ENCODE assay signal across 12 cellular contexts in the genomic region with DNA sequence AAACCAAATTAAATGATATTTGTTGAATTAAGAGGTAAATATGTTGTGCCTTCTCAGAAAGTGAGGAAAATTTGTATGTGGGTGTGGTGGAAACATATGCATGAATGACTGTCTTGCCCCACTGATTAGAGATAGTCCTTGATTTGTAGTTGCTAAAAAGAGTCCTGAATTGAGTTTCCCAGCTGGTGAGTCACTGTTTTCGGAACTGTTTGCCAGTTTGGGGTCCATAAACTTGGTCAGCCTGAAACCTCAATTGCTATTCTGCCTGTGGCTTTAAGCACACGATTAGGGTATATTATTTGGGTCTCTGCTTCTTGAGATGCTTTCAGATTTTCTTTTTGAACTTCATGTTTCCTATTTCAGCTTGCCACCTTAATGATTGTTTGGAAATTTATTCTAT. TPM values are rescaled to one million over a fixed set of nuclear protein-coding genes. Genes with fewer than 3 reads are reported as not detected.
DNase-seq lines count a peak whose midpoint lies in the region; ATAC-seq and TF ChIP-seq lines count a peak whose summit lies in the region.
"Had no signal": no experiment of that assay in that cellular context is flagged by ENCODE, and none has a peak within 500 bp of the region (broad histone marks: within the 10 kb centered on the region; RNA-seq: fewer than 3 reads in every experiment).

No MANE protein-coding gene starts in this region.

- H3K4me3 ChIP-seq in GM12865 (ENCODE audit: low read depth, low read length), result no peak overlapping the region
- H3K4me3 ChIP-seq: esophagus squamous epithelium had no signal

- peak; percentile 54 for DNase-seq in GM12865 (ENCODE audit: low read depth)
- peak; percentile 34 for DNase-seq in NAMALWA (ENCODE audit: low spot score)
- DNase-seq in myocyte (ENCODE audit: low read depth), result peak; percentile 64
- no peak for DNase-seq in naive thymus-derived CD8-positive, alpha-beta T cell
- DNase-seq in activated effector memory CD4-positive, alpha-beta T cell treated with Interleukin-2 at 50 U/mL for 16 hours, result no peak
- DNase-seq: esophagus squamous epithelium; naive thymus-derived CD4-positive, alpha-beta T cell; NCI-H1694; stimulated activated CD4-positive, alpha-beta T cell treated with anti-CD3 and anti-CD28 coated beads, Interleukin-15, amount 100 ng/mL, for 24 hours had no signal

- H3K4me3 Mint-ChIP-seq in naive thymus-derived CD8-positive, alpha-beta T cell, result no peak overlapping the region
- H3K4me3 Mint-ChIP-seq: naive thymus-derived CD4-positive, alpha-beta T cell had no signal

- ATAC-seq in GM21423 (IDR thresholded peaks at IDR 0.05; ENCODE audit: unreplicated experiment) (peak; percentile 36), HG03439 (IDR thresholded peaks at IDR 0.05; ENCODE audit: unreplicated experiment) (no peak), GM18907 (IDR thresholded peaks at IDR 0.05; ENCODE audit: unreplicated experiment) (no peak)
- ATAC-seq in naive thymus-derived CD8-positive, alpha-beta T cell, result no peak
- ATAC-seq: naive thymus-derived CD4-positive, alpha-beta T cell had no signal

- POLR2A ChIA-PET in naive thymus-derived CD8-positive, alpha-beta T cell (lab: Charles Lee), result no interaction called here

- no peaks in the 10 kb centered on the region for H3K27me3 Mint-ChIP-seq in naive thymus-derived CD8-positive, alpha-beta T cell
- H3K27me3 Mint-ChIP-seq: naive thymus-derived CD4-positive, alpha-beta T cell had no signal

- peaks cover 0 to 44% (median 2%) of the 10 kb centered on the region in 4 donors for H3K4me1 Mint-ChIP-seq in naive thymus-derived CD8-positive, alpha-beta T cell

- H3K9me3 Mint-ChIP-seq in naive thymus-derived CD8-positive, alpha-beta T cell, result no peaks in the 10 kb centered on the region

- peak overlapping the region in 2 of 10 donors; percentile 4 to 75 for H3K27ac Mint-ChIP-seq in naive thymus-derived CD8-positive, alpha-beta T cell
- H3K27ac Mint-ChIP-seq: naive thymus-derived CD4-positive, alpha-beta T cell had no signal

- peaks cover 9 to 90% (median 40%) of the 10 kb centered on the region in 3 donors for H3K36me3 Mint-ChIP-seq in naive thymus-derived CD8-positive, alpha-beta T cell

- no peak for TF ChIP-seq CTCF in GM12865 (IDR thresholded peaks at IDR 0.05; ENCODE audit: insufficient read depth, low read depth, low read length, missing control alignments)

RNA-seq across cellular contexts. Expression of a gene that starts 53.3 kb away (rescaled TPM):
- total RNA-seq in myocyte, result 21.9 and 24.2 TPM in 2 replicates
- polyA plus RNA-seq in myocyte (2012), result 5.6 TPM
- total RNA-seq in naive thymus-derived CD8-positive, alpha-beta T cell, result 10 to 100 TPM; 50.6 to 51.2 TPM
- polyA plus RNA-seq in naive thymus-derived CD8-positive, alpha-beta T cell, result 1 to 10 TPM; 5.3 to 6.6 (median 5.4) TPM

Comparison
In these comparisons a context has a peak if more than half of its experiments do, and no peak if none do; other contexts are left out.
1. DNase-seq: peak in GM12865 (single experiment), NAMALWA (single experiment) and myocyte (single experiment); none in naive thymus-derived CD8-positive, alpha-beta T cell (0 of 10) and activated effector memory CD4-positive, alpha-beta T cell treated with Interleukin-2 at 50 U/mL for 16 hours (single experiment).